ENCODE assay signal across 1 cellular context in genomic region chrX:63747331-63747730, GRCh38.
TF ChIP-seq lines count a peak whose summit lies in the region.

No MANE protein-coding gene starts in this region.

TF ChIP-seq in endothelial cell of umbilical vein, 7 proteins besides CTCF, POLR2A, EP300 and RAD21:
- TF ChIP-seq POLR2AphosphoS5 (IDR thresholded peaks at IDR 0.05; ENCODE audit: insufficient read depth, low read depth, low read length), result peak; percentile 19
- no peak for TF ChIP-seq MAX (IDR thresholded peaks at IDR 0.05; ENCODE audit: insufficient read depth, insufficient read length)
- peak; percentile 42 for TF ChIP-seq GATA2 (IDR thresholded peaks at IDR 0.05; ENCODE audit: insufficient read depth, insufficient read length, low read depth, low read length)
